Comparison of ENCODE assay signal across 8 cellular contexts in the genomic region with DNA sequence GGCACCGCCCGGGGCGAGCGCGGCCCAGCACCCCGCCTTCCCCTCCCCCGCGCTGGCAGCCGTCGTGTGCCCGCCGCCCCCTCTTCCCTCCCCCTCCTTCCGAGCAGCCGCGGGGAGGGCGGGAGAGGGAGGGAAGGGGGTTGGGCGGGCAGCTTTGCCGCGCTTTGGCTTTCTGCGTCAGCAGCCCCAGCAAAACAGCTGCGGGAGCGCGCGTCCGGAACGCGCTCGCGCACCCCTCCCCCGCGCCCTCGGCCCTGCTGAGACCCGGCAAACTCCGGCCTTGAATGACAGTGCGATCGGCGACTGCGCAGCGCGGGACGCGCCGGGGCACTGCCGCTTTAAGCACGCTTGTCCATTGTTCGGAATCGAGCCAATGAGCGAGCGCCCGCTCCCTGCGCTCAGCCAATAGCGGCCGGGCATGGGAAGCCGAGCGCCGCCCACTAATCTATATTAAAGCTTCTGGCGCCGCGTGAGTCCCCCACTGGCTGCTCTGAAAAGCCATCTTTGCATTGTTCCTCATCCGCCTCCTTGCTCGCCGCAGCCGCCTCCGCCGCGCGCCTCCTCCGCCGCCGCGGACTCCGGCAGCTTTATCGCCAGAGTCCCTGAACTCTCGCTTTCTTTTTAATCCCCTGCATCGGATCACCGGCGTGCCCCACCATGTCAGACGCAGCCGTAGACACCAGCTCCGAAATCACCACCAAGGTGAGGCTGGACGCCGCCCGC. TPM values are rescaled to one million over a fixed set of nuclear protein-coding genes. Genes with fewer than 3 reads are reported as not detected.
DNase-seq lines count a peak whose midpoint lies in the region; ATAC-seq and TF ChIP-seq lines count a peak whose summit lies in the region.

A gene with protein sequence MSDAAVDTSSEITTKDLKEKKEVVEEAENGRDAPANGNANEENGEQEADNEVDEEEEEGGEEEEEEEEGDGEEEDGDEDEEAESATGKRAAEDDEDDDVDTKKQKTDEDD (plus strand): TSS at position 476 of the 723 bp plus-strand sequence. CDS start 182 bp downstream, at position 658.

- no peak within 1 kb of the TSS for H2AFZ ChIP-seq in H9 (ENCODE audit: low read length)

- peaks cover 17% of the 10 kb centered on the region for H3K23me2 ChIP-seq in H9 (ENCODE audit: insufficient read length, low read depth, low read length, poor library complexity, severe bottlenecking)

- H3K9me3 Mint-ChIP-seq in H9 (peaks cover 5 to 6% of the 10 kb centered on the region in 2 experiments; a peak in 4 of 5 replicates), nephron progenitor cell (peaks cover 3% of the 10 kb centered on the region)
- H3K9me3 Mint-ChIP-seq in stimulated activated naive CD8-positive, alpha-beta T cell treated with anti-CD3 and anti-CD28 coated beads, Interleukin-15, amount 100 ng/mL, for 72 hours = no peaks in the 10 kb centered on the region

- no peaks in the 10 kb centered on the region for H3K4me1 ChIP-seq in H9 (ENCODE audit: insufficient read depth, low read length)

- peak within 1 kb of the TSS; percentile 58 for H2BK120ac ChIP-seq in H9 (ENCODE audit: low read depth, low read length, poor library complexity, severe bottlenecking)

- ATAC-seq in stimulated activated naive CD8-positive, alpha-beta T cell treated with anti-CD3 and anti-CD28 coated beads, Interleukin-15, amount 100 ng/mL, for 72 hours = peak; percentile 78

- H3K14ac ChIP-seq in H9 (ENCODE audit: insufficient read depth, low read length) = peak within 1 kb of the TSS; percentile 99

- H4K20me1 ChIP-seq in H9 (ENCODE audit: control insufficient read depth, insufficient read depth, insufficient read length) = no peaks in the 10 kb centered on the region

- peak within 1 kb of the TSS; percentile 39; the same call in 1 of the 2 replicates for H2BK15ac ChIP-seq in H9 (ENCODE audit: low read depth, low read length)

- peak within 1 kb of the TSS; percentile 95 for H2AK5ac ChIP-seq in H9 (ENCODE audit: insufficient read length, low read length)

- H3K27me3 ChIP-seq in H9 (ENCODE audit: insufficient read depth, low read length) (no peaks in the 10 kb centered on the region), MG63 (no peaks in the 10 kb centered on the region)

- no peaks in the 10 kb centered on the region for H3K9me3 ChIP-seq in H9 (ENCODE audit: control insufficient read depth, low read depth, low read length)
- no peaks in the 10 kb centered on the region for H3K9me3 ChIP-seq in MG63

- TF ChIP-seq CTCF in H9 (conservative IDR thresholded peaks at IDR 0.05) (no peak), fibroblast of the aortic adventitia (IDR thresholded peaks at IDR 0.05; ENCODE audit: insufficient read depth, low read length) (no peak), nephron progenitor cell (IDR thresholded peaks at IDR 0.05) (no peak)

- no CpG with 5 or more reads among the region's 83 CpGs for WGBS in H9 (ENCODE audit: extremely low coverage, insufficient read length, low lambda C conversion rate)

- peak within 1 kb of the TSS; percentile 99 for H3K18ac ChIP-seq in H9 (ENCODE audit: insufficient read length, low read depth, low read length)

- H2BK5ac ChIP-seq in H9 (ENCODE audit: insufficient read length, low read length) = peak within 1 kb of the TSS; percentile 99

- H3K4me1 Mint-ChIP-seq in H9 = peaks cover 22 to 30% of the 10 kb centered on the region in 2 experiments
- peaks cover 25% of the 10 kb centered on the region for H3K4me1 Mint-ChIP-seq in nephron progenitor cell
- H3K4me1 Mint-ChIP-seq in stimulated activated naive CD8-positive, alpha-beta T cell treated with anti-CD3 and anti-CD28 coated beads, Interleukin-15, amount 100 ng/mL, for 72 hours = peaks cover 56% of the 10 kb centered on the region

- H2BK20ac ChIP-seq in H9 (ENCODE audit: low read depth, low read length, poor library complexity, severe bottlenecking) = no peak within 1 kb of the TSS

- H3K23ac ChIP-seq in H9 (ENCODE audit: insufficient read length, low read depth, low read length) = peak within 1 kb of the TSS; percentile 42

- H3K27ac ChIP-seq in H9 (ENCODE audit: insufficient read length, low read depth, low read length) = peak within 1 kb of the TSS; percentile 98

- H3K27me3 Mint-ChIP-seq in H9 (ENCODE audit: low read depth) (peaks cover 12% of the 10 kb centered on the region), nephron progenitor cell (ENCODE audit: low read depth, poor library complexity) (no peaks in the 10 kb centered on the region)
- no peaks in the 10 kb centered on the region for H3K27me3 Mint-ChIP-seq in stimulated activated naive CD8-positive, alpha-beta T cell treated with anti-CD3 and anti-CD28 coated beads, Interleukin-15, amount 100 ng/mL, for 72 hours

- H4K91ac ChIP-seq in H9 (ENCODE audit: insufficient read length, low read depth, low read length) = peak within 1 kb of the TSS; percentile 99

- peak within 1 kb of the TSS; percentile 86 for H3T11ph ChIP-seq in H9 (ENCODE audit: low read length)

- peak within 1 kb of the TSS; percentile 98 to 99 for H3K4me3 Mint-ChIP-seq in H9
- H3K4me3 Mint-ChIP-seq in nephron progenitor cell = peak within 1 kb of the TSS; percentile 97
- peak within 1 kb of the TSS; percentile 97 for H3K4me3 Mint-ChIP-seq in stimulated activated naive CD8-positive, alpha-beta T cell treated with anti-CD3 and anti-CD28 coated beads, Interleukin-15, amount 100 ng/mL, for 72 hours

- peak within 1 kb of the TSS; percentile 97 for H3K9ac ChIP-seq in H9 (ENCODE audit: extremely low read depth, insufficient read length, low read length)

- DNase-seq in ELR (ENCODE audit: low read depth) = peak; percentile 99
- DNase-seq in H9 = peak; percentile 100
- DNase-seq in MG63 = peak; percentile 100
- peak; percentile 97 for DNase-seq in SHP77 treated with DMSO at 0.1 percent for 48 hours (lab: John Stamatoyannopoulos, UW)
- peak; percentile 100 for DNase-seq in activated effector memory CD4-positive, alpha-beta T cell treated with anti-CD3 and anti-CD28 coated beads, Interleukin-2, amount 50 U/mL, for 16 hours
- DNase-seq in fibroblast of the aortic adventitia (ENCODE audit: low read depth) = peak; percentile 100
- DNase-seq in nephron progenitor cell = peak; percentile 98
- DNase-seq in stimulated activated naive CD8-positive, alpha-beta T cell treated with anti-CD3 and anti-CD28 coated beads, Interleukin-15, amount 100 ng/mL, for 72 hours = peak; percentile 100

- H4K5ac ChIP-seq in H9 (ENCODE audit: insufficient read length, low read depth, low read length) = peak within 1 kb of the TSS; percentile 99

- peak within 1 kb of the TSS; percentile 96 for H3K4ac ChIP-seq in H9 (ENCODE audit: low read depth, low read length)

- peak within 1 kb of the TSS; percentile 100 for H3K27ac Mint-ChIP-seq in H9
- peak within 1 kb of the TSS; percentile 100 for H3K27ac Mint-ChIP-seq in nephron progenitor cell
- peak within 1 kb of the TSS; percentile 100 for H3K27ac Mint-ChIP-seq in stimulated activated naive CD8-positive, alpha-beta T cell treated with anti-CD3 and anti-CD28 coated beads, Interleukin-15, amount 100 ng/mL, for 72 hours

- peaks cover 38% of the 10 kb centered on the region for H3K36me3 ChIP-seq in MG63

- peaks cover 40% of the 10 kb centered on the region; the same call in 1 of the 2 replicates for H3K79me2 ChIP-seq in H9 (ENCODE audit: insufficient read depth, low read length)

- no peaks in the 10 kb centered on the region for H3K79me1 ChIP-seq in H9 (ENCODE audit: insufficient read depth, low read depth, low read length, poor library complexity, severe bottlenecking)

- H3K4me3 ChIP-seq in MG63 (peak within 1 kb of the TSS; percentile 82), fibroblast of the aortic adventitia (ENCODE audit: low read depth, low read length) (peak within 1 kb of the TSS; percentile 84)

- peak within 1 kb of the TSS; percentile 89 for H2BK12ac ChIP-seq in H9 (ENCODE audit: insufficient read length, low read depth, low read length)

- peak within 1 kb of the TSS; percentile 99 for H4K8ac ChIP-seq in H9 (replicated peaks; ENCODE audit: insufficient read length, low read depth, low read length)

- H3K36me3 Mint-ChIP-seq in H9 (ENCODE audit: insufficient read depth in 1 of 3, low read depth in 3 of 3) (peaks cover 36 to 46% (median 37%) of the 10 kb centered on the region in 3 experiments), nephron progenitor cell (ENCODE audit: low read depth) (peaks cover 31% of the 10 kb centered on the region)

- H3K4me2 ChIP-seq in H9 (ENCODE audit: insufficient read depth, insufficient read length, low read length) = peak within 1 kb of the TSS; percentile 77

- H3K56ac ChIP-seq in H9 (ENCODE audit: insufficient read length, low read depth, low read length) = peak within 1 kb of the TSS; percentile 98

RNA-seq across cellular contexts. Expression of the gene that starts here (rescaled TPM):
- total RNA-seq in H9 (2021) (1,963 and 2,010 TPM in 2 replicates), fibroblast of the aortic adventitia (ENCODE audit: low replicate concordance) (893 and 2,614 TPM in 2 replicates)
- total RNA-seq in MG63 (2014; rRNA removed; shearing (Covaris generic); ENCODE audit: low replicate concordance) = 1,493 and 1,533 TPM in 2 replicates

Comparison
In these comparisons a context has a peak if more than half of its experiments do, and no peak if none do; other contexts are left out.
1. Peak in every context shown above with its lines: DNase-seq, ATAC-seq, H3K4me3 ChIP-seq and H3K27ac ChIP-seq.